Comparison of ENCODE assay signal across 8 cellular contexts in genomic region chr2:200475795-200476194, GRCh38.
"Had no signal": no experiment of that assay in that cellular context is flagged by ENCODE, and none has a peak within 500 bp of the region (broad histone marks: within the 10 kb centered on the region; RNA-seq: fewer than 3 reads in every experiment).

No MANE protein-coding gene starts in this region.

- ATAC-seq: GM12878 had no signal

- DNase-seq: GDM1, GF-D8 had no signal

- H3K4me3 ChIP-seq: GM12878 had no signal

- FAIRE-seq: G401.6, GM12878, GM12891, GM12892, GM18507, GM19239 had no signal
